Comparison of ENCODE assay signal across 15 cellular contexts in genomic region chr14:81031488-81031887, GRCh38.
"Had no signal": no experiment of that assay in that cellular context is flagged by ENCODE, and none has a peak within 500 bp of the region (broad histone marks: within the 10 kb centered on the region; RNA-seq: fewer than 3 reads in every experiment).

No MANE protein-coding gene starts in this region.

- H3K36me3 Mint-ChIP-seq: type B pancreatic cell had no signal

- H3K4me3 ChIP-seq: adrenal gland, cardiac muscle cell, esophagus squamous epithelium, ovary, smooth muscle cell had no signal

- H3K9me3 ChIP-seq: adrenal gland, esophagus squamous epithelium, ovary had no signal

- H3K4me1 Mint-ChIP-seq: stimulated activated naive CD8-positive, alpha-beta T cell treated with anti-CD3 and anti-CD28 coated beads, Interleukin-15, amount 100 ng/mL, for 72 hours had no signal

- H3K9me3 Mint-ChIP-seq: type B pancreatic cell had no signal

- H3K4me1 ChIP-seq: adrenal gland, esophagus squamous epithelium had no signal

- H3K36me3 ChIP-seq: adrenal gland, cardiac muscle cell, esophagus squamous epithelium, ovary had no signal

- DNase-seq: activated CD4-positive, CD25-positive, alpha-beta regulatory T cell treated with anti-CD3 and anti-CD28 coated beads, Interleukin-2, amount 50 U/mL, for 72 hours; activated gamma-delta T cell treated with Interleukin-2 at 50 U/mL for 16 hours; adrenal gland; dermis blood vessel endothelial cell; effector memory CD4-positive, alpha-beta T cell; esophagus squamous epithelium; mesendoderm; naive thymus-derived CD8-positive, alpha-beta T cell; ovary; stimulated activated CD4-positive, alpha-beta T cell treated with anti-CD3 and anti-CD28 coated beads, Interleukin-4, amount 100 ng/mL, for 1 hour; stimulated activated naive CD8-positive, alpha-beta T cell treated with anti-CD3 and anti-CD28 coated beads, Interleukin-15, amount 100 ng/mL, for 72 hours had no signal

- H3K27ac Mint-ChIP-seq: activated naive CD4-positive, alpha-beta T cell treated with anti-CD3 and anti-CD28 coated beads, Interleukin-2, amount 50 U/mL, for 72 hours; naive thymus-derived CD8-positive, alpha-beta T cell; stimulated activated naive CD8-positive, alpha-beta T cell treated with anti-CD3 and anti-CD28 coated beads, Interleukin-15, amount 100 ng/mL, for 72 hours; type B pancreatic cell had no signal

- H3K27me3 Mint-ChIP-seq: stimulated activated naive CD8-positive, alpha-beta T cell treated with anti-CD3 and anti-CD28 coated beads, Interleukin-15, amount 100 ng/mL, for 72 hours had no signal

- H3K27me3 ChIP-seq: adrenal gland, cardiac muscle cell, esophagus squamous epithelium, ovary had no signal

- H3K4me3 Mint-ChIP-seq: naive thymus-derived CD8-positive, alpha-beta T cell; stimulated activated naive CD8-positive, alpha-beta T cell treated with anti-CD3 and anti-CD28 coated beads, Interleukin-15, amount 100 ng/mL, for 72 hours; type B pancreatic cell had no signal
